ENCODE assay signal across 15 cellular contexts in genomic region chr14:101628975-101629374, GRCh38.
DNase-seq lines count a peak whose midpoint lies in the region; ATAC-seq, FAIRE-seq and TF ChIP-seq lines count a peak whose summit lies in the region.
"Had no signal": no experiment of that assay in that cellular context is flagged by ENCODE, and none has a peak within 500 bp of the region (broad histone marks: within the 10 kb centered on the region; RNA-seq: fewer than 3 reads in every experiment).

No MANE protein-coding gene starts in this region.

- DNase-seq in astrocyte (ENCODE audit: low read depth) (no peak), KBM-7 (no peak), inferior parietal cortex (ENCODE audit: extremely low spot score) (no peak)
- DNase-seq: GF-D8, NCI-H1417 treated with DMSO at 0.1 percent for 48 hours had no signal

- H3K9ac ChIP-seq in astrocyte (ENCODE audit: low read length) (peak overlapping the region; percentile 49), mucosa of stomach (ENCODE audit: low read length) (peak overlapping the region; percentile 39)

- H3K4me1 Mint-ChIP-seq in astrocyte (ENCODE audit: low read depth, unreplicated experiment): no peaks in the 10 kb centered on the region
- H3K4me1 Mint-ChIP-seq: memory B cell had no signal

- H3K27ac Mint-ChIP-seq in astrocyte (ENCODE audit: unreplicated experiment): no peak overlapping the region
- H3K27ac Mint-ChIP-seq: HFFc6; memory B cell; stimulated activated memory B cell treated with anti-CD40 and anti-IgM and Interleukin-4, amounts not matched to agents 10 μg/mL and 1 μg/mL and 100 μg/mL, for 72 hours had no signal

- no peaks in the 10 kb centered on the region for H4K20me1 ChIP-seq in astrocyte (ENCODE audit: insufficient read depth, low read length)

- H3K27me3 ChIP-seq in ACC112 (ENCODE audit: insufficient read depth, low read length) (peaks cover 14% of the 10 kb centered on the region; the same call in 1 of the 2 replicates), astrocyte (ENCODE audit: insufficient read depth, low read length) (peaks cover 5% of the 10 kb centered on the region), mucosa of stomach (ENCODE audit: control insufficient read depth, insufficient read depth, low read length) (peaks cover 4% of the 10 kb centered on the region)
- H3K27me3 ChIP-seq: gastrocnemius medialis had no signal

- no peak overlapping the region for H3K4me3 Mint-ChIP-seq in astrocyte (ENCODE audit: unreplicated experiment)
- H3K4me3 Mint-ChIP-seq: memory B cell had no signal

- H3K79me2 ChIP-seq in ACC112 (ENCODE audit: control insufficient read depth, insufficient read depth, low read length, unreplicated experiment) (no peaks in the 10 kb centered on the region), astrocyte (ENCODE audit: insufficient read depth, low read length) (no peaks in the 10 kb centered on the region)

- FAIRE-seq in astrocyte (lab: Jason Lieb, UNC): no peak

- in situ Hi-C loops in KBM-7 (cut with MboI; ENCODE audit: low pct_unique_long_range_greater_than_20kb, low sequenced_read_pairs): loop anchor here (25.0 kb wide), 1 partner anchor 717 kb away; the partner anchor contains the start of gene RTL1

- H3K36me3 ChIP-seq in ACC112 (ENCODE audit: insufficient read depth, low read length) (no peaks in the 10 kb centered on the region), astrocyte (ENCODE audit: insufficient read depth, low read length) (no peaks in the 10 kb centered on the region), mucosa of stomach (ENCODE audit: control insufficient read depth, insufficient read depth, low read length) (no peaks in the 10 kb centered on the region)
- H3K36me3 ChIP-seq: gastrocnemius medialis had no signal

- peak overlapping the region; percentile 68; the same call in 1 of the 2 replicates for H3K4me3 ChIP-seq in ACC112 (ENCODE audit: low read depth, low read length)
- no peak overlapping the region for H3K4me3 ChIP-seq in astrocyte (ENCODE audit: insufficient read depth, low read depth, low read length)
- H3K4me3 ChIP-seq in mucosa of stomach (ENCODE audit: low read length): no peak overlapping the region

- H3K27ac ChIP-seq in ACC112 (ENCODE audit: low read depth, low read length) (no peak overlapping the region), astrocyte (ENCODE audit: low read depth, low read length) (no peak overlapping the region)
- H3K27ac ChIP-seq: gastrocnemius medialis, HL-60 had no signal

- no peaks in the 10 kb centered on the region for H3K36me3 Mint-ChIP-seq in astrocyte (ENCODE audit: low read depth, unreplicated experiment)
- H3K36me3 Mint-ChIP-seq: memory B cell; stimulated activated memory B cell treated with anti-CD40 and anti-IgM and Interleukin-4, amounts not matched to agents 10 μg/mL and 1 μg/mL and 100 μg/mL, for 72 hours had no signal

- H3K9me3 Mint-ChIP-seq in astrocyte (ENCODE audit: unreplicated experiment): no peaks in the 10 kb centered on the region
- H3K9me3 Mint-ChIP-seq: HFFc6, memory B cell had no signal

- no peaks in the 10 kb centered on the region for H3K4me1 ChIP-seq in ACC112 (ENCODE audit: control insufficient read depth, insufficient read depth, low read length, unreplicated experiment)
- H3K4me1 ChIP-seq in astrocyte (ENCODE audit: insufficient read depth, low read length): no peaks in the 10 kb centered on the region
- H3K4me1 ChIP-seq in mucosa of stomach (ENCODE audit: control insufficient read depth, insufficient read depth, low read length): peaks cover 7% of the 10 kb centered on the region

- peak overlapping the region; percentile 82 for H3K4me2 ChIP-seq in astrocyte (ENCODE audit: low read length)

- peaks cover 47% of the 10 kb centered on the region for H3K27me3 Mint-ChIP-seq in astrocyte (ENCODE audit: low read depth, unreplicated experiment)

- ATAC-seq in HG03135 (IDR thresholded peaks at IDR 0.05; ENCODE audit: unreplicated experiment) (peak; percentile 8), HG03039 (IDR thresholded peaks at IDR 0.05; ENCODE audit: unreplicated experiment) (no peak), GM21529 (IDR thresholded peaks at IDR 0.05; ENCODE audit: unreplicated experiment) (no peak)

- no peak for TF ChIP-seq CTCF in astrocyte (IDR thresholded peaks at IDR 0.05; ENCODE audit: insufficient read depth, low read depth, low read length)

- no peaks in the 10 kb centered on the region for H3K9me3 ChIP-seq in astrocyte (ENCODE audit: insufficient read depth, low read depth, low read length)
- no peaks in the 10 kb centered on the region for H3K9me3 ChIP-seq in mucosa of stomach (ENCODE audit: control insufficient read depth, low read length)
- H3K9me3 ChIP-seq: gastrocnemius medialis had no signal

- H2AFZ ChIP-seq in ACC112 (ENCODE audit: low read length, unreplicated experiment) (peak overlapping the region; percentile 31), astrocyte (ENCODE audit: low read depth, low read length) (peak overlapping the region; percentile 95)
